Comparison of ENCODE assay signal across 12 cellular contexts in genomic region chr12:67042697-67043131, GRCh38.
DNase-seq lines count a peak whose midpoint lies in the region; ATAC-seq and TF ChIP-seq lines count a peak whose summit lies in the region.
"Had no signal": no experiment of that assay in that cellular context is flagged by ENCODE, and none has a peak within 500 bp of the region (broad histone marks: within the 10 kb centered on the region; RNA-seq: fewer than 3 reads in every experiment).

No MANE protein-coding gene starts in this region.

- ATAC-seq in GM18861 (IDR thresholded peaks at IDR 0.05; ENCODE audit: unreplicated experiment), result no peak
- ATAC-seq in HG02642 (IDR thresholded peaks at IDR 0.05; ENCODE audit: poor library complexity, unreplicated experiment), result no peak

- no peaks in the 10 kb centered on the region for H3K27me3 ChIP-seq in WERI-Rb-1 (ENCODE audit: insufficient read depth, low read depth, severe bottlenecking)
- H3K27me3 ChIP-seq in kidney epithelial cell (ENCODE audit: control insufficient read depth, insufficient read depth, low read length), result no peaks in the 10 kb centered on the region
- H3K27me3 ChIP-seq: esophagus squamous epithelium had no signal

- H3K4me3 ChIP-seq in WERI-Rb-1 (ENCODE audit: low read depth, low read length) (no peak overlapping the region), kidney epithelial cell (ENCODE audit: low read depth, low read length) (no peak overlapping the region)
- H3K4me3 ChIP-seq: esophagus squamous epithelium had no signal

- peak overlapping the region; percentile 65 for H3K27ac ChIP-seq in WERI-Rb-1
- H3K27ac ChIP-seq: C4-2B, esophagus squamous epithelium had no signal

- H3K9me3 ChIP-seq in WERI-Rb-1 (ENCODE audit: severe bottlenecking), result no peaks in the 10 kb centered on the region
- H3K9me3 ChIP-seq: esophagus squamous epithelium had no signal

- no peaks in the 10 kb centered on the region for H3K36me3 ChIP-seq in WERI-Rb-1
- no peaks in the 10 kb centered on the region for H3K36me3 ChIP-seq in kidney epithelial cell (ENCODE audit: control insufficient read depth, insufficient read depth, low read length)
- H3K36me3 ChIP-seq: esophagus squamous epithelium had no signal

- peak; percentile 96 for DNase-seq in DMS153 (lab: John Stamatoyannopoulos, UW)
- peak; percentile 99 for DNase-seq in NCI-H146 treated with DMSO at 0.1 percent for 48 hours (lab: John Stamatoyannopoulos, UW; ENCODE audit: unreplicated experiment)
- peak; percentile 82 for DNase-seq in WERI-Rb-1
- peak; percentile 61 for DNase-seq in kidney epithelial cell (ENCODE audit: low read depth)
- DNase-seq in T1000 (lab: John Stamatoyannopoulos, UW), result no peak
- no peak for DNase-seq in activated CD8-positive, alpha-beta memory T cell treated with anti-CD3 and anti-CD28 coated beads, Interleukin-2, amount 50 U/mL, for 4 hours
- DNase-seq: esophagus squamous epithelium, occipital lobe, RPMI8226 had no signal

- TF ChIP-seq CTCF in WERI-Rb-1 (IDR thresholded peaks at IDR 0.05; ENCODE audit: low read depth, low read length), result no peak
- no peak for TF ChIP-seq CTCF in kidney epithelial cell (IDR thresholded peaks at IDR 0.05; ENCODE audit: insufficient read depth, low read length, poor library complexity, severe bottlenecking)

Comparison
In these comparisons a context has a peak if more than half of its experiments do, and no peak if none do; other contexts are left out.
1. DNase-seq: peak in DMS153 (single experiment), NCI-H146 treated with DMSO at 0.1 percent for 48 hours (single experiment), WERI-Rb-1 (single experiment) and kidney epithelial cell (single experiment); none in T1000 (single experiment) and activated CD8-positive, alpha-beta memory T cell treated with anti-CD3 and anti-CD28 coated beads, Interleukin-2, amount 50 U/mL, for 4 hours (single experiment).